ENCODE assay signal across 23 cellular contexts in genomic region chr11:77090046-77090372, GRCh38. TPM values are rescaled to one million over a fixed set of nuclear protein-coding genes. Genes with fewer than 3 reads are reported as not detected.
DNase-seq lines count a peak whose midpoint lies in the region; ATAC-seq and TF ChIP-seq lines count a peak whose summit lies in the region.
"Had no signal": no experiment of that assay in that cellular context is flagged by ENCODE, and none has a peak within 500 bp of the region (broad histone marks: within the 10 kb centered on the region; RNA-seq: fewer than 3 reads in every experiment).

No MANE protein-coding gene starts in this region.

- no peaks in the 10 kb centered on the region for H3K9me3 Mint-ChIP-seq in activated T-cell treated with anti-CD3 and anti-CD28 coated beads, Interleukin-2, amount 50 U/mL, for 72 hours
- H3K9me3 Mint-ChIP-seq in activated CD4-positive, alpha-beta T cell treated with anti-CD3 and anti-CD28 coated beads for 36 hours (ENCODE audit: low read depth), result no peaks in the 10 kb centered on the region

- H3K4me1 Mint-ChIP-seq in activated T-cell treated with anti-CD3 and anti-CD28 coated beads, Interleukin-2, amount 50 U/mL, for 72 hours (ENCODE audit: low read depth), result peaks cover 11% of the 10 kb centered on the region
- peaks cover 4% of the 10 kb centered on the region for H3K4me1 Mint-ChIP-seq in activated CD4-positive, alpha-beta T cell treated with anti-CD3 and anti-CD28 coated beads for 36 hours

- no peak overlapping the region for H3K4me3 Mint-ChIP-seq in activated T-cell treated with anti-CD3 and anti-CD28 coated beads, Interleukin-2, amount 50 U/mL, for 72 hours
- H3K4me3 Mint-ChIP-seq in activated CD4-positive, alpha-beta T cell treated with anti-CD3 and anti-CD28 coated beads for 36 hours, result no peak overlapping the region
- H3K4me3 Mint-ChIP-seq: CD4-positive, alpha-beta memory T cell had no signal

- no peak for TF ChIP-seq CTCF in VCaP (conservative IDR thresholded peaks at IDR 0.05)
- TF ChIP-seq CTCF in GM10266 (IDR thresholded peaks at IDR 0.05; ENCODE audit: control insufficient read depth, insufficient read depth, low read depth, missing control alignments), result no peak

- peaks cover 63 to 71% of the 10 kb centered on the region in 2 donors for H3K4me1 ChIP-seq in mucosa of rectum (ENCODE audit: control insufficient read depth in 2 of 2, insufficient read depth in 2 of 2, low read length in 2 of 2)

- POLR2A ChIA-PET in activated CD4-positive, alpha-beta T cell treated with anti-CD3 and anti-CD28 coated beads for 36 hours (lab: Charles Lee), result no interaction called here

- intact Hi-C loops in sciatic nerve (cut with DNase I), result no loop called here
- intact Hi-C loops in activated CD4-positive, alpha-beta T cell treated with anti-CD3 and anti-CD28 coated beads for 36 hours (cut with DNase I, micrococcal nuclease), result loop anchor here (2.0 to 5.0 kb wide), 3 partner anchors 23 to 358 kb away; partner anchors contain the start of gene CAPN5 (in 1 of the 2)

- CTCF ChIA-PET in activated CD4-positive, alpha-beta T cell treated with anti-CD3 and anti-CD28 coated beads for 36 hours (lab: Charles Lee), result interaction anchor here (0.8 to 4.1 kb wide), 11 partner anchors 8 to 309 kb away, joined by 3 to 64 read pairs (median 9); partner anchors contain the start of gene CAPN5

- DNase-seq in sciatic nerve (ENCODE audit: low spot score) (peak; percentile 45), GM10266 (ENCODE audit: extremely low spot score) (no peak)
- DNase-seq in activated T-cell treated with anti-CD3 and anti-CD28 coated beads, Interleukin-2, amount 50 U/mL, for 72 hours, result no peak
- DNase-seq in activated effector memory CD4-positive, alpha-beta T cell treated with Interleukin-2 at 50 U/mL for 16 hours, result no peak
- no peak for DNase-seq in activated CD4-positive, alpha-beta T cell treated with anti-CD3 and anti-CD28 coated beads for 36 hours
- DNase-seq: C1 segment of cervical spinal cord; CD4-positive, alpha-beta memory T cell; COR-L47; HCEC 1CT; IMR-90; KG1; MG63; NCI-H2029 treated with DMSO at 0.1 percent for 48 hours; NCI-H2227 treated with DMSO at 0.1 percent for 48 hours; NCI-H526 treated with DMSO at 0.1 percent for 48 hours; PC-9; SIG-M5 had no signal

- no peaks in the 10 kb centered on the region for H3K36me3 Mint-ChIP-seq in activated T-cell treated with anti-CD3 and anti-CD28 coated beads, Interleukin-2, amount 50 U/mL, for 72 hours (ENCODE audit: insufficient read depth in 2 of 2)
- H3K36me3 Mint-ChIP-seq in activated CD4-positive, alpha-beta T cell treated with anti-CD3 and anti-CD28 coated beads for 36 hours (ENCODE audit: low read depth), result no peaks in the 10 kb centered on the region
- H3K36me3 Mint-ChIP-seq: CD4-positive, alpha-beta memory T cell had no signal

- no peak overlapping the region for H3K4me3 ChIP-seq in mucosa of rectum (ENCODE audit: low read length in 2 of 2)
- H3K4me3 ChIP-seq: MG63, PC-9, SK-N-MC had no signal

- ATAC-seq in sciatic nerve, result no peak
- no peak for ATAC-seq in activated T-cell treated with anti-CD3 and anti-CD28 coated beads, Interleukin-2, amount 50 U/mL, for 72 hours (replicated peaks in 1 of 2)
- ATAC-seq in activated CD4-positive, alpha-beta T cell treated with anti-CD3 and anti-CD28 coated beads for 36 hours, result no peak

- H3K9me3 ChIP-seq in mucosa of rectum (ENCODE audit: control insufficient read depth in 2 of 2, low read length in 2 of 2), result no peaks in the 10 kb centered on the region
- H3K9me3 ChIP-seq: MG63 had no signal

- no peaks in the 10 kb centered on the region for H3K27me3 Mint-ChIP-seq in activated T-cell treated with anti-CD3 and anti-CD28 coated beads, Interleukin-2, amount 50 U/mL, for 72 hours (ENCODE audit: low read depth)
- no peaks in the 10 kb centered on the region for H3K27me3 Mint-ChIP-seq in activated CD4-positive, alpha-beta T cell treated with anti-CD3 and anti-CD28 coated beads for 36 hours
- H3K27me3 Mint-ChIP-seq: CD4-positive, alpha-beta memory T cell had no signal

- H3K27ac ChIP-seq in VCaP (peak overlapping the region; percentile 85; the same call in 1 of the 2 replicates), mucosa of rectum (ENCODE audit: low read depth in 2 of 2, low read length in 2 of 2) (peak overlapping the region; percentile 99 to 100)
- H3K27ac ChIP-seq: PC-9, SK-N-MC had no signal

- H3K36me3 ChIP-seq in mucosa of rectum (ENCODE audit: control insufficient read depth in 2 of 2, insufficient read depth in 2 of 2, low read length in 2 of 2), result peaks cover 34 to 37% of the 10 kb centered on the region in 2 donors
- H3K36me3 ChIP-seq: MG63 had no signal

- H3K9ac ChIP-seq in mucosa of rectum (ENCODE audit: low read depth in 1 of 2, low read length in 2 of 2), result peak overlapping the region in 1 of 2 donors; percentile 63

- H3K27ac Mint-ChIP-seq in activated T-cell treated with anti-CD3 and anti-CD28 coated beads, Interleukin-2, amount 50 U/mL, for 72 hours, result no peak overlapping the region
- H3K27ac Mint-ChIP-seq in activated CD4-positive, alpha-beta T cell treated with anti-CD3 and anti-CD28 coated beads for 36 hours, result no peak overlapping the region
- H3K27ac Mint-ChIP-seq: CD4-positive, alpha-beta memory T cell had no signal

- H3K27me3 ChIP-seq in mucosa of rectum (ENCODE audit: control insufficient read depth in 2 of 2, insufficient read depth in 2 of 2, low read length in 2 of 2), result no peaks in the 10 kb centered on the region
- H3K27me3 ChIP-seq: MG63 had no signal

RNA-seq across cellular contexts. Expression of gene OMP, which starts 12.6 kb away (rescaled TPM):
- 2.8 TPM for total RNA-seq in sciatic nerve
- not detected for total RNA-seq in activated T-cell treated with anti-CD3 and anti-CD28 coated beads, Interleukin-2, amount 50 U/mL, for 72 hours
- not detected for total RNA-seq in activated CD4-positive, alpha-beta T cell treated with anti-CD3 and anti-CD28 coated beads for 36 hours
- total RNA-seq: A673, H1, IMR-90, NCI-H460 had no signal

RNA-seq across cellular contexts. Expression of gene CAPN5, which starts 23.2 kb away (rescaled TPM):
- 20.1 TPM for total RNA-seq in sciatic nerve
- total RNA-seq in activated T-cell treated with anti-CD3 and anti-CD28 coated beads, Interleukin-2, amount 50 U/mL, for 72 hours, result 1 to 10 TPM; 1.0 to 1.1 TPM
- total RNA-seq in activated CD4-positive, alpha-beta T cell treated with anti-CD3 and anti-CD28 coated beads for 36 hours, result under 1 TPM; 0.62 to 0.76 TPM

RNA-seq across cellular contexts. Expression of gene MYO7A, which starts 38.0 kb away (rescaled TPM):
- total RNA-seq in sciatic nerve, result 16.7 TPM
- under 1 TPM; 0.29 to 0.42 TPM for total RNA-seq in activated T-cell treated with anti-CD3 and anti-CD28 coated beads, Interleukin-2, amount 50 U/mL, for 72 hours
- total RNA-seq in activated CD4-positive, alpha-beta T cell treated with anti-CD3 and anti-CD28 coated beads for 36 hours, result under 1 TPM; 0.23 to 0.48 TPM
- total RNA-seq: A673, IMR-90 had no signal

RNA-seq across cellular contexts. Expression of gene B3GNT6, which starts 55.8 kb away (rescaled TPM):
- not detected for total RNA-seq in sciatic nerve
- not detected for total RNA-seq in activated T-cell treated with anti-CD3 and anti-CD28 coated beads, Interleukin-2, amount 50 U/mL, for 72 hours
- total RNA-seq in activated CD4-positive, alpha-beta T cell treated with anti-CD3 and anti-CD28 coated beads for 36 hours, result not detected
- total RNA-seq: A673; CD4-positive, alpha-beta memory T cell; H1; IMR-90; NCI-H460; PC-9 had no signal

Comparison
In these comparisons a context has a peak if more than half of its experiments do, and no peak if none do; other contexts are left out.
1. RNA of gene CAPN5, which starts 23.2 kb away (total RNA-seq): 20.1 TPM in sciatic nerve (single experiment); 1.0 to 1.1 TPM in activated T-cell treated with anti-CD3 and anti-CD28 coated beads, Interleukin-2, amount 50 U/mL, for 72 hours and 0.62 to 0.76 TPM in activated CD4-positive, alpha-beta T cell treated with anti-CD3 and anti-CD28 coated beads for 36 hours; every median in the first group is over 10 times any median in the second.
2. RNA of gene MYO7A, which starts 38.0 kb away (total RNA-seq): 16.7 TPM in sciatic nerve (single experiment); 0.23 to 0.48 TPM in activated CD4-positive, alpha-beta T cell treated with anti-CD3 and anti-CD28 coated beads for 36 hours and 0.29 to 0.42 TPM in activated T-cell treated with anti-CD3 and anti-CD28 coated beads, Interleukin-2, amount 50 U/mL, for 72 hours; every median in the first group is over 10 times any median in the second.